1 cellular context compared by ENCODE assay signal in the genomic region with DNA sequence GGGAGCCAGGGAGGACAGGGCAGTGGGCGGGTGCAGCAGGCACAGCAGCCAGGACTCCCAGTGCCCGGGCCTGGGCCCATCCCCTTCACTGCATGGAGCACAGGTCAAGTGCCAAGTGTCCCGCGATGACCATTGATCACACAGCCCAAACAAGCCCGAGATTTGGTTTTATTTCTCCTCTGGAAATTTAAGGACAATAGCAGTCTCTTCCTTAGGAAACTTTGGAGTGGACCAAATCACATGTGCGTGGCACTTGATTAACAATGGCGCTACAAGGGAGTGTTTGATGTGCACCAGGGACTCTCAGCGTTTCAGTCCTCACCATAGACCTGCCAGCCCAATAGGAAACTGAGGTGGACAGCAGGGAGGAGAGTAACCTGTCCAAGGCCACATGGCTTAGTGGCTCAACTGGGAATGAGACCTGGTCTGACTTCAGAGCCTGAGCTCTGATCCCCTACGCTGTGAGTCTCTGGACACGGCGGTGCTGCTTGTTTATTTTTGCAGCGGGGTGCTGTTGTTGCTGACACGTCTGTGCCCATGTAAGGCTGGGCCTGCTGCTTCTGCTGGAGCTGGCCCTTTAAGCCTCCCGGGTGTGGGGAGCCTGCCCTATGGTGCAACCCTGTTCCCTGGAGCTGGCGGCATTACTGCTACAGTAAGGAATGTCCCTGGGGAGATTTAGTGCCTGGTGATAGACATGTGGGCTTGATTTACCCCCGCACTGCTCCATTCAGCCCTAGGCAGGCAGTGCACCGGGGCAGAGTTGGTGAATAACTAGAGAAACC.
TF ChIP-seq lines count a peak whose summit lies in the region.

No MANE protein-coding gene starts in this region.

TF ChIP-seq in HEK293, 187 proteins besides CTCF, POLR2A, EP300 and RAD21 (continued from another document):
- TF ChIP-seq ZNF518A (tag by site-specific recombination; conservative IDR thresholded peaks at IDR 0.05; ENCODE audit: low read depth) (no peak), ZNF2 (tag by site-specific recombination; IDR thresholded peaks at IDR 0.05) (no peak), WT1 (tag by site-specific recombination; IDR thresholded peaks at IDR 0.05) (no peak), HOXD13 (CRISPR knock-in tag; IDR thresholded peaks at IDR 0.05; ENCODE audit: borderline replicate concordance) (no peak)
